In the genomic region with DNA sequence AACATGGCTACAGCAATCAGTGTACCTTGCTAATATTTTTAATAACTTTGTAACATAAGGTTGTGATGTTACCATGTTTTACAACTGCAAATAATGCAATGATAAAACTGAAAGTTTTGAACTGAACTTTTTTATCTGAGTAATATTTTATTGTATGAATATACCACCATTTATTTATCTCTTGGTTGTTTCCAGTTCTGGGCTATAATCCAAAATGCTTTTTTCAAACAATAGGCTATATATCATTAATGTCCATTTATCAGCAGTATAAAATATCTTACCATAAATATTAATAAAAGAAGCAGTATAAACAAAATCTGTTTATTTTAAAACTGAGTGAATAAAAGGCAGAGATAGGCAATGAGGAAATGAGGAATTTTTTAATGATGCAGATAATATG, we compare ENCODE assay signal across 1 cellular context.
TF ChIP-seq lines count a peak whose summit lies in the region.

No MANE protein-coding gene starts in this region.

TF ChIP-seq in HEK293, 187 proteins besides CTCF, POLR2A, EP300 and RAD21 (continued from another document):
- TF ChIP-seq, protein P1, sequence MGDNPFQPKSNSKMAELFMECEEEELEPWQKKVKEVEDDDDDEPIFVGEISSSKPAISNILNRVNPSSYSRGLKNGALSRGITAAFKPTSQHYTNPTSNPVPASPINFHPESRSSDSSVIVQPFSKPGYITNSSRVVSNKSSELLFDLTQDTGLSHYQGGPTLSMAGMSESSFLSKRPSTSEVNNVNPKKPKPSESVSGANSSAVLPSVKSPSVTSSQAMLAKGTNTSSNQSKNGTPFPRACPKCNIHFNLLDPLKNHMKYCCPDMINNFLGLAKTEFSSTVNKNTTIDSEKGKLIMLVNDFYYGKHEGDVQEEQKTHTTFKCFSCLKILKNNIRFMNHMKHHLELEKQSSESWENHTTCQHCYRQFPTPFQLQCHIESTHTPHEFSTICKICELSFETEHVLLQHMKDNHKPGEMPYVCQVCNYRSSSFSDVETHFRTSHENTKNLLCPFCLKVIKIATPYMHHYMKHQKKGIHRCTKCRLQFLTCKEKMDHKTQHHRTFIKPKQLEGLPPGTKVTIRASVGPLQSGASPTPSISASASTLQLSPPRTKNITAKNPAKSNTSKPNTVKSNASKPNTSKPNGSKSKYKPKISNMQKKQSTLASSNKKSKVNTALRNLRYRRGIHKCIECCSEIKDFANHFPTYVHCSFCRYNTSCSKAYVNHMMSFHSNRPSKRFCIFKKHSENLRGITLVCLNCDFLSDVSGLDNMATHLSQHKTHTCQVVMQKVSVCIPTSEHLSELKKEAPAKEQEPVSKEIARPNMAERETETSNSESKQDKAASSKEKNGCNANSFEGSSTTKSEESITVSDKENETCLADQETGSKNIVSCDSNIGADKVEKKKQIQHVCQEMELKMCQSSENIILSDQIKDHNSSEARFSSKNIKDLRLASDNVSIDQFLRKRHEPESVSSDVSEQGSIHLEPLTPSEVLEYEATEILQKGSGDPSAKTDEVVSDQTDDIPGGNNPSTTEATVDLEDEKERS (tag by site-specific recombination; IDR thresholded peaks at IDR 0.05), result no peak
- TF ChIP-seq ZNF548 (tag by site-specific recombination; IDR thresholded peaks at IDR 0.05) (no peak), MEIS1 (CRISPR knock-in tag; IDR thresholded peaks at IDR 0.05; ENCODE audit: borderline replicate concordance) (no peak), ZNF24 (tag by site-specific recombination; IDR thresholded peaks at IDR 0.05) (0 out of 2 replicates have a peak, but pooled peaks have one; percentile 26), ZFP69B (tag by site-specific recombination; IDR thresholded peaks at IDR 0.05) (no peak)
- TF ChIP-seq, protein P2, sequence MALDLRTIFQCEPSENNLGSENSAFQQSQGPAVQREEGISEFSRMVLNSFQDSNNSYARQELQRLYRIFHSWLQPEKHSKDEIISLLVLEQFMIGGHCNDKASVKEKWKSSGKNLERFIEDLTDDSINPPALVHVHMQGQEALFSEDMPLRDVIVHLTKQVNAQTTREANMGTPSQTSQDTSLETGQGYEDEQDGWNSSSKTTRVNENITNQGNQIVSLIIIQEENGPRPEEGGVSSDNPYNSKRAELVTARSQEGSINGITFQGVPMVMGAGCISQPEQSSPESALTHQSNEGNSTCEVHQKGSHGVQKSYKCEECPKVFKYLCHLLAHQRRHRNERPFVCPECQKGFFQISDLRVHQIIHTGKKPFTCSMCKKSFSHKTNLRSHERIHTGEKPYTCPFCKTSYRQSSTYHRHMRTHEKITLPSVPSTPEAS (tag by site-specific recombination; IDR thresholded peaks at IDR 0.05), result no peak
